In genomic region chr7:99654626-99655025, GRCh38 we compare ENCODE assay signal across 6 cellular contexts. TPM values are rescaled to one million over a fixed set of nuclear protein-coding genes. Genes with fewer than 3 reads are reported as not detected.
"Had no signal": no experiment of that assay in that cellular context is flagged by ENCODE, and none has a peak within 500 bp of the region (broad histone marks: within the 10 kb centered on the region; RNA-seq: fewer than 3 reads in every experiment).

No MANE protein-coding gene starts in this region.

RNA-seq across cellular contexts. Expression of gene CYP3A5, which starts 25.2 kb away (rescaled TPM):
- total RNA-seq: left ventricle myocardium inferior, lung microvascular endothelial cell, mammary epithelial cell, myocyte had no signal

RNA-seq across cellular contexts. Expression of gene TMEM225B, which starts 56.6 kb away (rescaled TPM):
- total RNA-seq: kidney epithelial cell, left ventricle myocardium inferior, left ventricle myocardium superior, lung microvascular endothelial cell, mammary epithelial cell had no signal
- polyA plus RNA-seq: mammary epithelial cell had no signal
